In genomic region chr5:97004423-97005060, GRCh38 we compare ENCODE assay signal across 20 cellular contexts.
DNase-seq lines count a peak whose midpoint lies in the region; ATAC-seq, FAIRE-seq and TF ChIP-seq lines count a peak whose summit lies in the region.
"Had no signal": no experiment of that assay in that cellular context is flagged by ENCODE, and none has a peak within 500 bp of the region (broad histone marks: within the 10 kb centered on the region; RNA-seq: fewer than 3 reads in every experiment).

No MANE protein-coding gene starts in this region.

- CTCF ChIA-PET in activated naive CD4-positive, alpha-beta T cell treated with anti-CD3 and anti-CD28 coated beads, Interleukin-2, amount 10 ng/mL, durations not matched to agents 7 days and 5 days (lab: Charles Lee), result interaction anchor here (1.4 kb wide), 1 partner anchor 138 kb away, joined by 3 read pairs; the partner anchor contains the start of gene LIX1
- CTCF ChIA-PET in activated CD8-positive, alpha-beta T cell treated with anti-CD3 and anti-CD28 coated beads for 36 hours (lab: Charles Lee), result interaction anchor here (1.0 to 2.3 kb wide), 3 partner anchors 8 to 159 kb away, joined by 3 to 8 read pairs (median 4); no protein-coding TSS in a partner anchor

- no peak overlapping the region for H3K27ac ChIP-seq in kidney (ENCODE audit: low read depth in 2 of 2, low read length in 2 of 2)
- H3K27ac ChIP-seq: right atrium auricular region, SJSA1, tibial nerve had no signal

- no peaks in the 10 kb centered on the region for H3K4me1 ChIP-seq in kidney (ENCODE audit: control insufficient read depth in 1 of 2, insufficient read depth in 1 of 2, low read depth in 1 of 2, low read length in 2 of 2)
- H3K4me1 ChIP-seq: right atrium auricular region had no signal

- H3K4me3 Mint-ChIP-seq in activated naive CD4-positive, alpha-beta T cell treated with anti-CD3 and anti-CD28 coated beads, Interleukin-2, amount 10 ng/mL, durations not matched to agents 7 days and 5 days, result no peak overlapping the region
- H3K4me3 Mint-ChIP-seq in activated CD8-positive, alpha-beta T cell treated with anti-CD3 and anti-CD28 coated beads for 36 hours, result no peak overlapping the region
- H3K4me3 Mint-ChIP-seq in stimulated activated naive B cell treated with anti-CD40 and anti-IgM and Interleukin-4, amounts not matched to agents 10 μg/mL and 1 μg/mL and 100 μg/mL, for 72 hours, result peak overlapping the region in 1 of 2 donors; percentile 7
- H3K4me3 Mint-ChIP-seq: central memory CD8-positive, alpha-beta T cell had no signal

- no peak for FAIRE-seq in kidney (lab: Jason Lieb, UNC)
- FAIRE-seq: HepG2 had no signal

- peaks cover 29% of the 10 kb centered on the region for H3K36me3 Mint-ChIP-seq in activated naive CD4-positive, alpha-beta T cell treated with anti-CD3 and anti-CD28 coated beads, Interleukin-2, amount 10 ng/mL, durations not matched to agents 7 days and 5 days
- H3K36me3 Mint-ChIP-seq in activated CD8-positive, alpha-beta T cell treated with anti-CD3 and anti-CD28 coated beads for 36 hours (ENCODE audit: low read depth), result peaks cover 21% of the 10 kb centered on the region
- H3K36me3 Mint-ChIP-seq in stimulated activated naive B cell treated with anti-CD40 and anti-IgM and Interleukin-4, amounts not matched to agents 10 μg/mL and 1 μg/mL and 100 μg/mL, for 72 hours, result peaks cover 15 to 27% of the 10 kb centered on the region in 2 donors

- no peaks in the 10 kb centered on the region for H3K9me3 ChIP-seq in kidney (ENCODE audit: control insufficient read depth in 1 of 2, low read length in 2 of 2)
- H3K9me3 ChIP-seq: right atrium auricular region, SJSA1, tibial nerve had no signal

- peak; percentile 76 for ATAC-seq in activated CD8-positive, alpha-beta T cell treated with anti-CD3 and anti-CD28 coated beads for 36 hours
- ATAC-seq in stimulated activated naive B cell treated with anti-CD40 and anti-IgM and Interleukin-4, amounts not matched to agents 10 μg/mL and 1 μg/mL and 100 μg/mL, for 72 hours (replicated peaks), result peak; percentile 51 to 72
- ATAC-seq in GM19467 (IDR thresholded peaks at IDR 0.05; ENCODE audit: unreplicated experiment), result no peak
- ATAC-seq: HepG2 had no signal

- H3K36me3 ChIP-seq in kidney (ENCODE audit: control insufficient read depth in 1 of 2, insufficient read depth in 2 of 2, low read length in 2 of 2), result peaks cover 5 to 13% of the 10 kb centered on the region in 2 donors

- no peak overlapping the region for H3K9ac ChIP-seq in kidney (ENCODE audit: low read length in 2 of 2)

- DNase-seq in activated naive CD4-positive, alpha-beta T cell treated with anti-CD3 and anti-CD28 coated beads, Interleukin-2, amount 10 ng/mL, durations not matched to agents 7 days and 5 days, result no peak
- no peak for DNase-seq in activated naive CD4-positive, alpha-beta T cell treated with anti-CD3 and anti-CD28 coated beads, Interleukin-2, amount 50 U/mL, for 16 hours
- DNase-seq in activated CD8-positive, alpha-beta T cell treated with anti-CD3 and anti-CD28 coated beads for 36 hours, result peak; percentile 25
- DNase-seq in fibroblast of villous mesenchyme (ENCODE audit: low read depth) (peak; percentile 68), kidney (no peak), NCI-H2171 treated with DMSO at 0.1 percent for 48 hours (lab: John Stamatoyannopoulos, UW) (no peak)
- DNase-seq in stimulated activated naive B cell treated with anti-CD40 and anti-IgM and Interleukin-4, amounts not matched to agents 10 μg/mL and 1 μg/mL and 100 μg/mL, for 72 hours, result no peak
- DNase-seq: DMS79; effector CD4-positive, alpha-beta T cell; NCI-H1417 treated with DMSO at 0.1 percent for 48 hours; NCI-H2171; NCI-H748 treated with DMSO at 0.1 percent for 48 hours; stimulated activated naive CD4-positive, alpha-beta T cell treated with Interleukin-2 at 50 U/mL for 16 hours; T-helper 9 cell had no signal

- no peak for TF ChIP-seq CTCF in activated CD8-positive, alpha-beta T cell treated with anti-CD3 and anti-CD28 coated beads for 36 hours (IDR thresholded peaks at IDR 0.05)
- no peak for TF ChIP-seq CTCF in fibroblast of villous mesenchyme (IDR thresholded peaks at IDR 0.05; ENCODE audit: insufficient read depth, low read depth, low read length)
- TF ChIP-seq CTCF in kidney (IDR thresholded peaks at IDR 0.05; ENCODE audit: borderline replicate concordance, extremely low read depth, insufficient read depth), result no peak

- POLR2A ChIA-PET in activated CD8-positive, alpha-beta T cell treated with anti-CD3 and anti-CD28 coated beads for 36 hours (lab: Charles Lee), result no interaction called here

- no peak overlapping the region for H3K4me3 ChIP-seq in fibroblast of villous mesenchyme (ENCODE audit: low read depth, low read length)
- H3K4me3 ChIP-seq in kidney (ENCODE audit: low read length in 2 of 2), result no peak overlapping the region
- H3K4me3 ChIP-seq: right atrium auricular region, SJSA1, tibial nerve had no signal

- no peaks in the 10 kb centered on the region for H3K27me3 Mint-ChIP-seq in activated naive CD4-positive, alpha-beta T cell treated with anti-CD3 and anti-CD28 coated beads, Interleukin-2, amount 10 ng/mL, durations not matched to agents 7 days and 5 days
- no peaks in the 10 kb centered on the region for H3K27me3 Mint-ChIP-seq in activated CD8-positive, alpha-beta T cell treated with anti-CD3 and anti-CD28 coated beads for 36 hours
- no peaks in the 10 kb centered on the region for H3K27me3 Mint-ChIP-seq in stimulated activated naive B cell treated with anti-CD40 and anti-IgM and Interleukin-4, amounts not matched to agents 10 μg/mL and 1 μg/mL and 100 μg/mL, for 72 hours
- H3K27me3 Mint-ChIP-seq: central memory CD8-positive, alpha-beta T cell had no signal

- H3K9me3 Mint-ChIP-seq in activated naive CD4-positive, alpha-beta T cell treated with anti-CD3 and anti-CD28 coated beads, Interleukin-2, amount 10 ng/mL, durations not matched to agents 7 days and 5 days, result no peaks in the 10 kb centered on the region
- no peaks in the 10 kb centered on the region for H3K9me3 Mint-ChIP-seq in activated CD8-positive, alpha-beta T cell treated with anti-CD3 and anti-CD28 coated beads for 36 hours
- H3K9me3 Mint-ChIP-seq in stimulated activated naive B cell treated with anti-CD40 and anti-IgM and Interleukin-4, amounts not matched to agents 10 μg/mL and 1 μg/mL and 100 μg/mL, for 72 hours, result peaks cover 0 to 4% of the 10 kb centered on the region in 2 donors
- H3K9me3 Mint-ChIP-seq: central memory CD8-positive, alpha-beta T cell had no signal

- intact Hi-C loops in activated CD8-positive, alpha-beta T cell treated with anti-CD3 and anti-CD28 coated beads for 36 hours (cut with micrococcal nuclease), result loop anchor here (5.0 to 10.0 kb wide), 2 partner anchors 70 to 158 kb away; partner anchors contain the start of gene LNPEP
- intact Hi-C loops in kidney (cut with DNase I), result no loop called here

- peak overlapping the region; percentile 11 for H3K27ac Mint-ChIP-seq in activated naive CD4-positive, alpha-beta T cell treated with anti-CD3 and anti-CD28 coated beads, Interleukin-2, amount 10 ng/mL, durations not matched to agents 7 days and 5 days
- H3K27ac Mint-ChIP-seq in activated CD8-positive, alpha-beta T cell treated with anti-CD3 and anti-CD28 coated beads for 36 hours, result peak overlapping the region; percentile 76
- peak overlapping the region; percentile 52 for H3K27ac Mint-ChIP-seq in stimulated activated naive B cell treated with anti-CD40 and anti-IgM and Interleukin-4, amounts not matched to agents 10 μg/mL and 1 μg/mL and 100 μg/mL, for 72 hours

- peaks cover 22% of the 10 kb centered on the region for H3K4me1 Mint-ChIP-seq in activated naive CD4-positive, alpha-beta T cell treated with anti-CD3 and anti-CD28 coated beads, Interleukin-2, amount 10 ng/mL, durations not matched to agents 7 days and 5 days
- H3K4me1 Mint-ChIP-seq in activated CD8-positive, alpha-beta T cell treated with anti-CD3 and anti-CD28 coated beads for 36 hours (ENCODE audit: low read depth), result peaks cover 30% of the 10 kb centered on the region
- H3K4me1 Mint-ChIP-seq in stimulated activated naive B cell treated with anti-CD40 and anti-IgM and Interleukin-4, amounts not matched to agents 10 μg/mL and 1 μg/mL and 100 μg/mL, for 72 hours, result peaks cover 14 to 26% of the 10 kb centered on the region in 2 donors

Comparison
In these comparisons a context has a peak if more than half of its experiments do, and no peak if none do; other contexts are left out.
1. DNase-seq: peak in activated CD8-positive, alpha-beta T cell treated with anti-CD3 and anti-CD28 coated beads for 36 hours (single experiment) and fibroblast of villous mesenchyme (single experiment); none in activated naive CD4-positive, alpha-beta T cell treated with anti-CD3 and anti-CD28 coated beads, Interleukin-2, amount 10 ng/mL, durations not matched to agents 7 days and 5 days (single experiment), activated naive CD4-positive, alpha-beta T cell treated with anti-CD3 and anti-CD28 coated beads, Interleukin-2, amount 50 U/mL, for 16 hours (single experiment), stimulated activated naive B cell treated with anti-CD40 and anti-IgM and Interleukin-4, amounts not matched to agents 10 μg/mL and 1 μg/mL and 100 μg/mL, for 72 hours (single experiment), kidney (single experiment) and NCI-H2171 treated with DMSO at 0.1 percent for 48 hours (single experiment).
2. H3K27ac Mint-ChIP-seq: peak in every context shown above with its lines; median percentile 76 in activated CD8-positive, alpha-beta T cell treated with anti-CD3 and anti-CD28 coated beads for 36 hours; 52 in stimulated activated naive B cell treated with anti-CD40 and anti-IgM and Interleukin-4, amounts not matched to agents 10 μg/mL and 1 μg/mL and 100 μg/mL, for 72 hours; 11 in activated naive CD4-positive, alpha-beta T cell treated with anti-CD3 and anti-CD28 coated beads, Interleukin-2, amount 10 ng/mL, durations not matched to agents 7 days and 5 days.